17 cellular contexts compared by ENCODE assay signal in genomic region chr4:142367326-142368188, GRCh38.
DNase-seq lines count a peak whose midpoint lies in the region; ATAC-seq and TF ChIP-seq lines count a peak whose summit lies in the region.
"Had no signal": no experiment of that assay in that cellular context is flagged by ENCODE, and none has a peak within 500 bp of the region (broad histone marks: within the 10 kb centered on the region; RNA-seq: fewer than 3 reads in every experiment).

No MANE protein-coding gene starts in this region.

- peaks cover 84% of the 10 kb centered on the region for H3K4me1 Mint-ChIP-seq in activated naive CD4-positive, alpha-beta T cell treated with anti-CD3 and anti-CD28 coated beads, Interleukin-2, amount 50 U/mL, for 24 hours
- H3K4me1 Mint-ChIP-seq in stimulated activated naive CD8-positive, alpha-beta T cell treated with anti-CD3 and anti-CD28 coated beads, Interleukin-15, amount 100 ng/mL, for 72 hours = peaks cover 69% of the 10 kb centered on the region

- TF ChIP-seq CTCF in RWPE2 (IDR thresholded peaks at IDR 0.05; ENCODE audit: poor library complexity, severe bottlenecking) = no peak

- H3K4me3 Mint-ChIP-seq in activated naive CD4-positive, alpha-beta T cell treated with anti-CD3 and anti-CD28 coated beads, Interleukin-2, amount 50 U/mL, for 24 hours = peak overlapping the region; percentile 70
- peak overlapping the region; percentile 11 to 58 for H3K4me3 Mint-ChIP-seq in stimulated activated naive CD8-positive, alpha-beta T cell treated with anti-CD3 and anti-CD28 coated beads, Interleukin-15, amount 100 ng/mL, for 72 hours

- H3K4me3 ChIP-seq in RWPE2 (ENCODE audit: severe bottlenecking) = no peak overlapping the region
- H3K4me3 ChIP-seq: mucosa of descending colon, right lobe of liver, SJCRH30, suprapubic skin had no signal

- H3K27ac Mint-ChIP-seq in activated naive CD4-positive, alpha-beta T cell treated with anti-CD3 and anti-CD28 coated beads, Interleukin-2, amount 50 U/mL, for 24 hours = peak overlapping the region; percentile 92
- H3K27ac Mint-ChIP-seq in stimulated activated naive CD8-positive, alpha-beta T cell treated with anti-CD3 and anti-CD28 coated beads, Interleukin-15, amount 100 ng/mL, for 72 hours = peak overlapping the region in 1 of 2 donors; percentile 43

- H3K27ac ChIP-seq in RWPE2 (ENCODE audit: poor library complexity, severe bottlenecking) = peak overlapping the region; percentile 30
- H3K27ac ChIP-seq: right lobe of liver, SJCRH30, suprapubic skin had no signal

- ATAC-seq in RWPE2 (ENCODE audit: low read depth) = no peak
- no peak for ATAC-seq in stimulated activated naive CD8-positive, alpha-beta T cell treated with anti-CD3 and anti-CD28 coated beads, Interleukin-15, amount 100 ng/mL, for 72 hours
- ATAC-seq: mucosa of descending colon, right lobe of liver had no signal

- no peak for DNase-seq in activated naive CD4-positive, alpha-beta T cell (lab: John Stamatoyannopoulos, UW)
- DNase-seq in RWPE2 (ENCODE audit: low spot score) (no peak), astrocyte of the hippocampus (ENCODE audit: low read depth, low spot score) (peak; percentile 67), DMS53 (lab: John Stamatoyannopoulos, UW) (no peak), NCI-H69 (lab: John Stamatoyannopoulos, UW) (no peak), NCI-H748 treated with DMSO at 0.1 percent for 48 hours (lab: John Stamatoyannopoulos, UW) (no peak)
- DNase-seq in stimulated activated naive CD8-positive, alpha-beta T cell treated with anti-CD3 and anti-CD28 coated beads, Interleukin-15, amount 100 ng/mL, for 72 hours = no peak
- DNase-seq: activated CD4-positive, alpha-beta T cell treated with anti-CD3 and anti-CD28 coated beads, Interleukin-2, amount 50 U/mL, for 48 hours; Caco-2; effector CD4-positive, alpha-beta T cell; Karpas-422; mucosa of descending colon; NCI-H1436 treated with DMSO at 0.1 percent for 48 hours; right lobe of liver; SJCRH30 had no signal

- peaks cover 24% of the 10 kb centered on the region for H3K36me3 ChIP-seq in RWPE2 (ENCODE audit: low read depth)
- H3K36me3 ChIP-seq: right lobe of liver, SJCRH30, suprapubic skin had no signal

- H3K9me3 Mint-ChIP-seq in activated naive CD4-positive, alpha-beta T cell treated with anti-CD3 and anti-CD28 coated beads, Interleukin-2, amount 50 U/mL, for 24 hours = peaks cover 18% of the 10 kb centered on the region
- peaks cover 9% of the 10 kb centered on the region in 2 donors for H3K9me3 Mint-ChIP-seq in stimulated activated naive CD8-positive, alpha-beta T cell treated with anti-CD3 and anti-CD28 coated beads, Interleukin-15, amount 100 ng/mL, for 72 hours

- peaks cover 33% of the 10 kb centered on the region for H3K36me3 Mint-ChIP-seq in activated naive CD4-positive, alpha-beta T cell treated with anti-CD3 and anti-CD28 coated beads, Interleukin-2, amount 50 U/mL, for 24 hours

- no peaks in the 10 kb centered on the region for H3K27me3 Mint-ChIP-seq in activated naive CD4-positive, alpha-beta T cell treated with anti-CD3 and anti-CD28 coated beads, Interleukin-2, amount 50 U/mL, for 24 hours
- H3K27me3 Mint-ChIP-seq in stimulated activated naive CD8-positive, alpha-beta T cell treated with anti-CD3 and anti-CD28 coated beads, Interleukin-15, amount 100 ng/mL, for 72 hours = no peaks in the 10 kb centered on the region

- no peaks in the 10 kb centered on the region for H3K9me3 ChIP-seq in RWPE2 (ENCODE audit: severe bottlenecking)
- H3K9me3 ChIP-seq: Caco-2, mucosa of descending colon, right lobe of liver, SJCRH30, suprapubic skin had no signal

- H3K27me3 ChIP-seq in RWPE2 (ENCODE audit: insufficient read depth, poor library complexity, severe bottlenecking) = no peaks in the 10 kb centered on the region
- H3K27me3 ChIP-seq: right lobe of liver, SJCRH30, suprapubic skin had no signal

- peaks cover 33% of the 10 kb centered on the region for H3K4me1 ChIP-seq in RWPE2 (ENCODE audit: insufficient read depth, poor library complexity, severe bottlenecking)
- H3K4me1 ChIP-seq: right lobe of liver, SJCRH30 had no signal
